Comparison of ENCODE assay signal across 8 cellular contexts in genomic region chr21:35932232-35932911, GRCh38.
DNase-seq lines count a peak whose midpoint lies in the region; ATAC-seq, FAIRE-seq and TF ChIP-seq lines count a peak whose summit lies in the region.

No MANE protein-coding gene starts in this region.

- H3K27ac Mint-ChIP-seq in natural killer cell = no peak overlapping the region

- no peaks in the 10 kb centered on the region for H3K27me3 ChIP-seq in endothelial cell of umbilical vein (ENCODE audit: control insufficient read depth in 2 of 2, insufficient read depth in 2 of 2, low read length in 2 of 2)

- dilution Hi-C loops in endothelial cell of umbilical vein (cut with MboI; ENCODE audit: extremely low pct_ligation_motif_present, low sequenced_read_pairs) = no loop called here

- H3K4me3 ChIP-seq in endothelial cell of umbilical vein (replicated peaks in 1 of 3; ENCODE audit: insufficient read depth in 1 of 3, low read depth in 1 of 3, low read length in 3 of 3) = peak overlapping the region in 1 of 3 experiments; percentile 21
- no peak overlapping the region for H3K4me3 ChIP-seq in kidney (ENCODE audit: low read length in 2 of 2)

- FAIRE-seq in endothelial cell of umbilical vein (lab: Jason Lieb, UNC) (peak; percentile 83), kidney (lab: Jason Lieb, UNC) (no peak)

- no peaks in the 10 kb centered on the region for H3K79me2 ChIP-seq in endothelial cell of umbilical vein (ENCODE audit: control insufficient read depth, insufficient read depth, low read length)

- DNase-seq in CMK (ENCODE audit: low read depth) = peak; percentile 9
- DNase-seq in GM19238 (ENCODE audit: insufficient read length, low spot score) = peak; percentile 27
- peak; percentile 100 for DNase-seq in SIG-M5 (lab: John Stamatoyannopoulos, UW)
- peak; percentile 95 for DNase-seq in endothelial cell of umbilical vein (ENCODE audit: low read depth, low spot score)
- DNase-seq in natural killer cell = no peak
- no peak for DNase-seq in kidney

- CTCF ChIA-PET in endothelial cell of umbilical vein (lab: Charles Lee) = interaction anchor here (0.8 to 3.1 kb wide), 10 partner anchors 13 to 1187 kb away, joined by 3 to 26 read pairs (median 5); no protein-coding TSS in a partner anchor

- POLR2A ChIA-PET in endothelial cell of umbilical vein (lab: Charles Lee) = interaction anchor here (0.9 to 1.1 kb wide), 2 partner anchors 1046 to 1115 kb away, joined by 3 to 12 read pairs; no protein-coding TSS in a partner anchor

- TSS peak; percentile 92 for BruUV-seq in endothelial cell of umbilical vein (replicated peaks; lab: Mats Ljungman, UMichigan)

- intact Hi-C loops in endothelial cell of umbilical vein (cut with micrococcal nuclease) = loop anchor here (1.0 to 5.0 kb wide), 8 partner anchors 27 to 1188 kb away; no protein-coding TSS in a partner anchor
- intact Hi-C loops in natural killer cell (cut with micrococcal nuclease) = no loop called here
- intact Hi-C loops in kidney (cut with DNase I) = no loop called here

- H2AFZ ChIP-seq in endothelial cell of umbilical vein (ENCODE audit: low read depth, low read length) = no peak overlapping the region

- H3K9me1 ChIP-seq in endothelial cell of umbilical vein (replicated peaks; ENCODE audit: control insufficient read depth, extremely low read depth, insufficient read depth, low read length) = no peaks in the 10 kb centered on the region

- no peaks in the 10 kb centered on the region for H3K9me3 Mint-ChIP-seq in natural killer cell

- H3K9me3 ChIP-seq in endothelial cell of umbilical vein (replicated peaks; ENCODE audit: control insufficient read depth, insufficient read depth, low read length) = no peaks in the 10 kb centered on the region
- no peaks in the 10 kb centered on the region for H3K9me3 ChIP-seq in kidney (ENCODE audit: control insufficient read depth in 1 of 2, low read length in 2 of 2)

- peak overlapping the region; percentile 39 for H3K4me2 ChIP-seq in endothelial cell of umbilical vein (ENCODE audit: insufficient read depth, low read length)

- ATAC-seq in HG03460 (IDR thresholded peaks at IDR 0.05; ENCODE audit: unreplicated experiment) (peak; percentile 83), natural killer cell (peak; percentile 34 to 67 (median 36)), HG03097 (IDR thresholded peaks at IDR 0.05; ENCODE audit: low FRiP score, unreplicated experiment) (no peak)

- H3K36me3 ChIP-seq in endothelial cell of umbilical vein (ENCODE audit: control insufficient read depth in 2 of 2, extremely low read depth in 1 of 2, insufficient read depth in 2 of 2, low read length in 2 of 2) (no peaks in the 10 kb centered on the region), kidney (ENCODE audit: control insufficient read depth in 1 of 2, insufficient read depth in 2 of 2, low read length in 2 of 2) (no peaks in the 10 kb centered on the region)

- no peak overlapping the region for H3K4me3 Mint-ChIP-seq in natural killer cell

- H4K20me1 ChIP-seq in endothelial cell of umbilical vein (replicated peaks; ENCODE audit: control insufficient read depth, extremely low read depth, insufficient read depth, low read length) = no peaks in the 10 kb centered on the region

- H3K9ac ChIP-seq in endothelial cell of umbilical vein (replicated peaks; ENCODE audit: extremely low read depth, insufficient read depth, low read length) = peak overlapping the region; percentile 36
- no peak overlapping the region for H3K9ac ChIP-seq in kidney (ENCODE audit: low read length in 2 of 2)

- H3K4me1 Mint-ChIP-seq in natural killer cell = no peaks in the 10 kb centered on the region

- no peaks in the 10 kb centered on the region for H3K36me3 Mint-ChIP-seq in natural killer cell

- TF ChIP-seq POLR2A in endothelial cell of umbilical vein (IDR thresholded peaks at IDR 0.05; ENCODE audit: low read depth, low read length) = no peak

- peaks cover 4 to 27% of the 10 kb centered on the region in 2 donors for H3K27me3 Mint-ChIP-seq in natural killer cell (ENCODE audit: low read depth in 2 of 2)

- TF ChIP-seq CTCF in endothelial cell of umbilical vein (IDR thresholded peaks at IDR 0.05; ENCODE audit: extremely low read depth in 1 of 2, insufficient read depth in 1 of 2, low read depth in 1 of 2, low read length in 2 of 2) = no peak
- no peak for TF ChIP-seq CTCF in natural killer cell (IDR thresholded peaks at IDR 0.05)
- no peak for TF ChIP-seq CTCF in kidney (IDR thresholded peaks at IDR 0.05; ENCODE audit: borderline replicate concordance, extremely low read depth, insufficient read depth)

- H3K27ac ChIP-seq in endothelial cell of umbilical vein (ENCODE audit: insufficient read depth, low read depth, low read length) (peak overlapping the region; percentile 87), kidney (ENCODE audit: low read depth in 2 of 2, low read length in 2 of 2) (no peak overlapping the region)

- peaks cover 26% of the 10 kb centered on the region for H3K4me1 ChIP-seq in endothelial cell of umbilical vein (ENCODE audit: control insufficient read depth, extremely low read depth, insufficient read depth, low read length)
- H3K4me1 ChIP-seq in kidney (ENCODE audit: control insufficient read depth in 1 of 2, insufficient read depth in 1 of 2, low read depth in 1 of 2, low read length in 2 of 2) = no peaks in the 10 kb centered on the region

TF ChIP-seq in endothelial cell of umbilical vein, 7 proteins besides CTCF, POLR2A, EP300 and RAD21:
- TF ChIP-seq FOS (IDR thresholded peaks at IDR 0.05; ENCODE audit: borderline replicate concordance, insufficient read depth, low read length) = peak; percentile 69
- no peak for TF ChIP-seq MAX (IDR thresholded peaks at IDR 0.05; ENCODE audit: insufficient read depth, insufficient read length)
- peak; percentile 70 for TF ChIP-seq POLR2AphosphoS5 (IDR thresholded peaks at IDR 0.05; ENCODE audit: insufficient read depth, low read depth, low read length)
- peak; percentile 41 for TF ChIP-seq GATA2 (IDR thresholded peaks at IDR 0.05; ENCODE audit: insufficient read depth, insufficient read length, low read depth, low read length)
- TF ChIP-seq MYC (IDR thresholded peaks at IDR 0.05; ENCODE audit: low read depth, low read length) = no peak
- peak; percentile 59 for TF ChIP-seq JUN (IDR thresholded peaks at IDR 0.05; ENCODE audit: borderline replicate concordance, insufficient read depth, insufficient read length, low read depth)
- no peak for TF ChIP-seq EZH2 (IDR thresholded peaks at IDR 0.05; ENCODE audit: borderline replicate concordance, low read depth, low read length, severe bottlenecking)

Comparison
In these comparisons a context has a peak if more than half of its experiments do, and no peak if none do; other contexts are left out.
1. DNase-seq: peak in CMK (single experiment), GM19238 (single experiment), SIG-M5 (single experiment) and endothelial cell of umbilical vein (single experiment); none in natural killer cell (single experiment) and kidney (single experiment).